ENCODE assay signal across 21 cellular contexts in the genomic region with DNA sequence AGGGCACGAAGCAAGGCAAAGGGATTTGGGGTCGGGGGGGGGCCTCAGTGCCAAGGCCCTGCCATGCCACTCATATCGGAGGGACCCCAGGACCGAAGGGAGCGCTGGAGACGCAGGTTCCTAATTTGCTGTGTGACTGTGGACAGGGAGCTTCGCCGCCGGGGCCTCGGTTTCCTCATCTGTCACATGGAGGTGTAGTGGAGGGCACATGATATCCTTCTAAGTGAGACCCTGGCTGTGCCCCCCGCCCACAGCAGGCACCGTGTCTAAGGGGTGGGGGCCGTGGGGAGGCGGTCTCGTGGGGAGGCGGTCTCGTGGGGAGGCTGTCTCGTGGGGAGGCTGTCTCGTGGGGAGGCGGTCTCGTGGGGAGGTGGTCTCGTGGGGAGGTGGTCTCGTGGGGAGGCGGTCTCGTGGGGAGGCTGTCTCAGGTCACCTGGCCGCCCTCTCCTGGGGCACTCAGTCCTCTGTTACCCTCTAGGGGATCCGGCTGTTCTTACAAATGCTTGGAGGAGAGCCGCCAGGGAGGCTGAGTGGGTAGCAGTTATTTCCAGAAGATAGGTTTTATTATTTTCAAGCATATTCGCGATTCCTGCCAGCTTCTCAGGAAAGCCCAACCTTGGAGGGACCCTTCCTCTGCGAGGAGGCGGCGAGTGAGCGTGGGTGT.
A peak's percentile ranks its signal among the peaks of the same experiment; 100 is the strongest.
DNase-seq lines count a peak whose midpoint lies in the region; ATAC-seq, FAIRE-seq and TF ChIP-seq lines count a peak whose summit lies in the region.
"Had no signal": no experiment of that assay in that cellular context is flagged by ENCODE, and none has a peak within 500 bp of the region (broad histone marks: within the 10 kb centered on the region; RNA-seq: fewer than 3 reads in every experiment).

No MANE protein-coding gene starts in this region.

- H2AFZ ChIP-seq in HepG2 (ENCODE audit: low read length), result no peak overlapping the region
- H2AFZ ChIP-seq: GM23248 had no signal

- 92% methylated on average over 2 of the region's 34 CpGs for WGBS in right lobe of liver (ENCODE audit: insufficient coverage, low coverage, low lambda C conversion rate, missing lambda C conversion rate)
- 84% methylated on average over 14 of the region's 34 CpGs for WGBS in HepG2 (ENCODE audit: low lambda C conversion rate)
- 72% methylated on average over 28 of the region's 34 CpGs for WGBS in thymus

- no TSS peak for BruUV-seq in HepG2 (replicated peaks; lab: Mats Ljungman, UMichigan)

- CTCF ChIA-PET in HepG2 (lab: Yijun Ruan, JAX; ENCODE audit: low intra/inter-chr PET ratio, low total read pairs), result no interaction called here

- TF ChIP-seq POLR2A in right lobe of liver (IDR thresholded peaks at IDR 0.05) (no peak), HepG2 (IDR thresholded peaks at IDR 0.05; ENCODE audit: insufficient read depth in 1 of 2, low read depth in 2 of 2, low read length in 2 of 2) (no peak)

- H4K20me1 ChIP-seq in HepG2 (ENCODE audit: insufficient read depth, low read length), result no peaks in the 10 kb centered on the region

- H3K4me1 Mint-ChIP-seq in chondrocyte (ENCODE audit: low read depth), result peaks cover 3% of the 10 kb centered on the region

- FAIRE-seq in HepG2 (lab: Jason Lieb, UNC) (no peak), kidney (lab: Jason Lieb, UNC) (no peak)
- FAIRE-seq: RCC 7860 had no signal

- no peaks in the 10 kb centered on the region for H3K36me3 Mint-ChIP-seq in chondrocyte (ENCODE audit: low read depth)
- H3K36me3 Mint-ChIP-seq: CD8-positive, alpha-beta T cell had no signal

- H3K27me3 Mint-ChIP-seq in chondrocyte (ENCODE audit: low read depth), result peaks cover 2% of the 10 kb centered on the region

- no peak overlapping the region for H3K4me3 Mint-ChIP-seq in chondrocyte (ENCODE audit: unreplicated experiment)
- H3K4me3 Mint-ChIP-seq: CD8-positive, alpha-beta T cell had no signal

- DNase-seq in right lobe of liver, result peak in 2 of 3 donors; percentile 1 to 46
- no peak for DNase-seq in HepG2 (ENCODE audit: low spot score)
- DNase-seq in chondrocyte (ENCODE audit: low spot score), result peak; percentile 86
- peak; percentile 47 for DNase-seq in kidney
- no peak for DNase-seq in hepatic stellate cell (ENCODE audit: low spot score)
- no peak for DNase-seq in posterior vena cava (ENCODE audit: low spot score)
- DNase-seq: DMS153, GM23248, Karpas-422, NCI-H1694, NCI-H2081 treated with DMSO at 0.1 percent for 48 hours, NCI-H2171 treated with DMSO at 0.1 percent for 48 hours, NCI-H524 treated with DMSO at 0.1 percent for 48 hours, NCI-H82, OCI-M1 had no signal

- in situ Hi-C loops in HepG2 (cut with HindIII; ENCODE audit: extremely low pct_ligation_motif_present, low pct_unique_long_range_greater_than_20kb), result no loop called here

- H3K4me1 ChIP-seq in right lobe of liver, result no peaks in the 10 kb centered on the region
- no peaks in the 10 kb centered on the region for H3K4me1 ChIP-seq in HepG2 (ENCODE audit: insufficient read depth, low read length)
- H3K4me1 ChIP-seq in kidney (ENCODE audit: control insufficient read depth in 1 of 2, insufficient read depth in 1 of 2, low read depth in 1 of 2, low read length in 2 of 2), result no peaks in the 10 kb centered on the region
- peaks cover 34% of the 10 kb centered on the region for H3K4me1 ChIP-seq in thymus (ENCODE audit: control insufficient read depth, insufficient read depth, low read length)
- H3K4me1 ChIP-seq: HAP-1 had no signal

- intact Hi-C loops in right lobe of liver (cut with DNase I), result no loop called here
- intact Hi-C loops in HepG2 (cut with micrococcal nuclease; ENCODE audit: unreplicated experiment), result no loop called here
- intact Hi-C loops in kidney (cut with DNase I), result no loop called here
- intact Hi-C loops in posterior vena cava (cut with DNase I), result no loop called here

- H3K36me3 ChIP-seq in right lobe of liver (no peaks in the 10 kb centered on the region), HepG2 (replicated peaks in 1 of 2; ENCODE audit: control insufficient read depth in 1 of 2, insufficient read depth in 2 of 2, low read length in 2 of 2) (no peaks in the 10 kb centered on the region), kidney (ENCODE audit: control insufficient read depth in 1 of 2, insufficient read depth in 2 of 2, low read length in 2 of 2) (no peaks in the 10 kb centered on the region), thymus (ENCODE audit: control insufficient read depth, insufficient read depth) (no peaks in the 10 kb centered on the region)
- H3K36me3 ChIP-seq: BLaER1 treated with 17β-estradiol and CSF1 and Interleukin-3, amounts not matched to agents 10 nM and 100 nM; HAP-1 had no signal

- no peaks in the 10 kb centered on the region for H3K79me2 ChIP-seq in HepG2 (ENCODE audit: insufficient read depth, low read length)

- TF ChIP-seq RAD21 in HepG2 (CRISPR knock-in tag; IDR thresholded peaks at IDR 0.05), result no peak

- H3K27me3 ChIP-seq in right lobe of liver (no peaks in the 10 kb centered on the region), HepG2 (ENCODE audit: control insufficient read depth in 1 of 2, insufficient read depth in 2 of 2, low read length in 2 of 2) (peaks cover 8 to 64% of the 10 kb centered on the region in 2 experiments; a peak in 4 of 5 replicates), thymus (ENCODE audit: control insufficient read depth, insufficient read depth) (no peaks in the 10 kb centered on the region)

- no peaks in the 10 kb centered on the region for H3K9me3 Mint-ChIP-seq in chondrocyte (ENCODE audit: low read depth)
- H3K9me3 Mint-ChIP-seq: CD8-positive, alpha-beta T cell had no signal

- TF ChIP-seq EP300 in HepG2 (IDR thresholded peaks at IDR 0.05; ENCODE audit: low read depth in 2 of 2, low read length in 2 of 2), result no peak
- TF ChIP-seq EP300 in HepG2 (CRISPR knock-in tag; IDR thresholded peaks at IDR 0.05; ENCODE audit: borderline replicate concordance), result no peak

- POLR2A ChIA-PET in HepG2 (lab: Yijun Ruan, JAX), result no interaction called here

- H3K9me3 ChIP-seq in right lobe of liver (no peaks in the 10 kb centered on the region), HepG2 (ENCODE audit: low read length) (no peaks in the 10 kb centered on the region), kidney (ENCODE audit: control insufficient read depth in 1 of 2, low read length in 2 of 2) (no peaks in the 10 kb centered on the region), thymus (ENCODE audit: control insufficient read depth) (no peaks in the 10 kb centered on the region)
- H3K9me3 ChIP-seq: BLaER1 treated with 17β-estradiol and CSF1 and Interleukin-3, amounts not matched to agents 10 nM and 100 nM; HAP-1 had no signal

- no peak for ATAC-seq in right lobe of liver
- no peak for ATAC-seq in HepG2
- no peak for ATAC-seq in HG02798 (IDR thresholded peaks at IDR 0.05; ENCODE audit: poor library complexity, unreplicated experiment)

- H3K4me3 ChIP-seq in right lobe of liver (no peak overlapping the region), HepG2 (replicated peaks in 1 of 3; ENCODE audit: insufficient read depth in 1 of 3, low read depth in 2 of 3, low read length in 3 of 3) (no peak overlapping the region), kidney (ENCODE audit: low read length in 2 of 2) (no peak overlapping the region), thymus (ENCODE audit: low read length) (no peak overlapping the region)
- H3K4me3 ChIP-seq: BLaER1 treated with 17β-estradiol and CSF1 and Interleukin-3, amounts not matched to agents 10 nM and 100 nM; GM23248; HAP-1 had no signal

- H3K9ac ChIP-seq in HepG2 (ENCODE audit: insufficient read depth, low read depth, low read length) (no peak overlapping the region), kidney (ENCODE audit: low read length in 2 of 2) (no peak overlapping the region)
- H3K9ac ChIP-seq: BLaER1 treated with 17β-estradiol and CSF1 and Interleukin-3, amounts not matched to agents 10 nM and 100 nM; GM23248 had no signal

- no peak overlapping the region for H3K4me2 ChIP-seq in HepG2 (ENCODE audit: low read depth, low read length)

- TF ChIP-seq CTCF in right lobe of liver (IDR thresholded peaks at IDR 0.05) (no peak), HepG2 (CRISPR knock-in tag; IDR thresholded peaks at IDR 0.05) (no peak), chondrocyte (IDR thresholded peaks at IDR 0.05) (no peak), kidney (IDR thresholded peaks at IDR 0.05; ENCODE audit: borderline replicate concordance, extremely low read depth, insufficient read depth) (no peak)

- H3K27ac Mint-ChIP-seq in chondrocyte (ENCODE audit: unreplicated experiment), result no peak overlapping the region
- H3K27ac Mint-ChIP-seq: CD8-positive, alpha-beta T cell had no signal

- H3K27ac ChIP-seq in right lobe of liver (no peak overlapping the region), HepG2 (ENCODE audit: extremely low read length, insufficient read depth, low read length) (no peak overlapping the region), kidney (ENCODE audit: low read depth in 2 of 2, low read length in 2 of 2) (no peak overlapping the region), thymus (ENCODE audit: low read depth) (peak overlapping the region; percentile 71)
- H3K27ac ChIP-seq: BLaER1 treated with 17β-estradiol and CSF1 and Interleukin-3, amounts not matched to agents 10 nM and 100 nM; GM23248 had no signal

TF ChIP-seq in HepG2, 621 proteins besides CTCF, POLR2A, EP300 and RAD21 (continues in another document):
- TF ChIP-seq ZNF496 (CRISPR knock-in tag; IDR thresholded peaks at IDR 0.05; ENCODE audit: insufficient replicate concordance), result no peak
- TF ChIP-seq ZNF274 (CRISPR knock-in tag; IDR thresholded peaks at IDR 0.05), result no peak

Comparison
In these comparisons a context has a peak if more than half of its experiments do, and no peak if none do; other contexts are left out.
1. DNase-seq: peak in right lobe of liver (2 of 3), chondrocyte (single experiment) and kidney (single experiment); none in HepG2 (single experiment), hepatic stellate cell (single experiment) and posterior vena cava (single experiment).